Comparison of ENCODE assay signal across 35 cellular contexts in genomic region chr1:22836846-22837245, GRCh38.
"Had no signal": no experiment of that assay in that cellular context is flagged by ENCODE, and none has a peak within 500 bp of the region (broad histone marks: within the 10 kb centered on the region; RNA-seq: fewer than 3 reads in every experiment).

No MANE protein-coding gene starts in this region.

- DNase-seq: activated CD4-positive, alpha-beta memory T cell treated with anti-CD3 and anti-CD28 coated beads, Interleukin-2, amount 10 ng/mL, durations not matched to agents 7 days and 5 days; activated CD4-positive, alpha-beta T cell treated with anti-CD3 and anti-CD28 coated beads for 1 hour; activated CD4-positive, alpha-beta T cell treated with anti-CD3 and anti-CD28 coated beads for 48 hours; activated CD4-positive, CD25-positive, alpha-beta regulatory T cell; activated CD8-positive, alpha-beta memory T cell treated with anti-CD3 and anti-CD28 coated beads for 24 hours; activated CD8-positive, alpha-beta memory T cell treated with anti-CD3 and anti-CD28 coated beads, Interleukin-2, amount 10 ng/mL, durations not matched to agents 7 days and 5 days; activated CD8-positive, alpha-beta memory T cell treated with anti-CD3 and anti-CD28 coated beads, Interleukin-2, amount 50 U/mL, for 48 hours; activated effector memory CD4-positive, alpha-beta T cell treated with Interleukin-2 at 50 U/mL for 16 hours; activated naive CD4-positive, alpha-beta T cell treated with anti-CD3 and anti-CD28 coated beads, Interleukin-2, amount 10 ng/mL, durations not matched to agents 7 days and 5 days; activated naive CD8-positive, alpha-beta T cell treated with anti-CD3 and anti-CD28 coated beads, Interleukin-2, amount 50 U/mL, for 24 hours; activated T-cell treated with anti-CD3 and anti-CD28 coated beads, Interleukin-2, amount 50 U/mL, for 48 hours; anterior cingulate cortex; brain microvascular endothelial cell; Kasumi-1; KG1; MG63; NCI-H1048; NCI-H1105 treated with DMSO at 0.1 percent for 48 hours; NCI-H1436; NCI-H1694; NCI-H1930; NCI-H2081 treated with DMSO at 0.1 percent for 48 hours; NCI-H345; NCI-H524 treated with DMSO at 0.1 percent for 48 hours; NCI-H748 treated with DMSO at 0.1 percent for 48 hours; NK-92 treated with Interleukin-12 subunit alpha and Interleukin-12 subunit beta, amount 100 ng/mL, for 24 hours; PC-9; SIG-M5; SW 1271; T-helper 1 cell; T-helper 2 cell; T-helper 9 cell had no signal

- H3K9me3 Mint-ChIP-seq: activated CD4-positive, alpha-beta memory T cell treated with anti-CD3 and anti-CD28 coated beads, Interleukin-2, amount 10 ng/mL, durations not matched to agents 7 days and 5 days; activated naive CD4-positive, alpha-beta T cell treated with anti-CD3 and anti-CD28 coated beads, Interleukin-2, amount 10 ng/mL, durations not matched to agents 7 days and 5 days; activated naive CD8-positive, alpha-beta T cell treated with anti-CD3 and anti-CD28 coated beads, Interleukin-2, amount 50 U/mL, for 24 hours; central memory CD8-positive, alpha-beta T cell had no signal

- H3K36me3 Mint-ChIP-seq: activated CD8-positive, alpha-beta memory T cell treated with anti-CD3 and anti-CD28 coated beads, Interleukin-2, amount 10 ng/mL, durations not matched to agents 7 days and 5 days; activated naive CD4-positive, alpha-beta T cell treated with anti-CD3 and anti-CD28 coated beads, Interleukin-2, amount 10 ng/mL, durations not matched to agents 7 days and 5 days; activated naive CD8-positive, alpha-beta T cell had no signal

- H3K4me1 Mint-ChIP-seq: activated CD4-positive, alpha-beta memory T cell treated with anti-CD3 and anti-CD28 coated beads, Interleukin-2, amount 10 ng/mL, durations not matched to agents 7 days and 5 days; activated CD8-positive, alpha-beta memory T cell treated with anti-CD3 and anti-CD28 coated beads, Interleukin-2, amount 10 ng/mL, durations not matched to agents 7 days and 5 days; activated naive CD4-positive, alpha-beta T cell treated with anti-CD3 and anti-CD28 coated beads, Interleukin-2, amount 10 ng/mL, durations not matched to agents 7 days and 5 days; activated naive CD8-positive, alpha-beta T cell treated with anti-CD3 and anti-CD28 coated beads, Interleukin-2, amount 50 U/mL, for 24 hours; central memory CD8-positive, alpha-beta T cell had no signal

- H3K4me3 Mint-ChIP-seq: activated CD4-positive, alpha-beta memory T cell treated with anti-CD3 and anti-CD28 coated beads, Interleukin-2, amount 10 ng/mL, durations not matched to agents 7 days and 5 days; activated CD8-positive, alpha-beta memory T cell treated with anti-CD3 and anti-CD28 coated beads, Interleukin-2, amount 10 ng/mL, durations not matched to agents 7 days and 5 days; activated naive CD4-positive, alpha-beta T cell treated with anti-CD3 and anti-CD28 coated beads, Interleukin-2, amount 10 ng/mL, durations not matched to agents 7 days and 5 days; activated naive CD8-positive, alpha-beta T cell; activated naive CD8-positive, alpha-beta T cell treated with anti-CD3 and anti-CD28 coated beads, Interleukin-2, amount 50 U/mL, for 24 hours; central memory CD8-positive, alpha-beta T cell had no signal

- ATAC-seq: activated CD8-positive, alpha-beta memory T cell treated with anti-CD3 and anti-CD28 coated beads, Interleukin-2, amount 10 ng/mL, durations not matched to agents 7 days and 5 days; activated naive CD8-positive, alpha-beta T cell treated with anti-CD3 and anti-CD28 coated beads, Interleukin-2, amount 50 U/mL, for 24 hours; Right ventricle myocardium inferior had no signal

- H3K27ac Mint-ChIP-seq: activated CD4-positive, alpha-beta memory T cell treated with anti-CD3 and anti-CD28 coated beads, Interleukin-2, amount 10 ng/mL, durations not matched to agents 7 days and 5 days; activated CD8-positive, alpha-beta memory T cell treated with anti-CD3 and anti-CD28 coated beads, Interleukin-2, amount 10 ng/mL, durations not matched to agents 7 days and 5 days; activated naive CD4-positive, alpha-beta T cell treated with anti-CD3 and anti-CD28 coated beads, Interleukin-2, amount 10 ng/mL, durations not matched to agents 7 days and 5 days; activated naive CD8-positive, alpha-beta T cell; activated naive CD8-positive, alpha-beta T cell treated with anti-CD3 and anti-CD28 coated beads, Interleukin-2, amount 50 U/mL, for 24 hours had no signal
